ENCODE assay signal across 23 cellular contexts in the genomic region with DNA sequence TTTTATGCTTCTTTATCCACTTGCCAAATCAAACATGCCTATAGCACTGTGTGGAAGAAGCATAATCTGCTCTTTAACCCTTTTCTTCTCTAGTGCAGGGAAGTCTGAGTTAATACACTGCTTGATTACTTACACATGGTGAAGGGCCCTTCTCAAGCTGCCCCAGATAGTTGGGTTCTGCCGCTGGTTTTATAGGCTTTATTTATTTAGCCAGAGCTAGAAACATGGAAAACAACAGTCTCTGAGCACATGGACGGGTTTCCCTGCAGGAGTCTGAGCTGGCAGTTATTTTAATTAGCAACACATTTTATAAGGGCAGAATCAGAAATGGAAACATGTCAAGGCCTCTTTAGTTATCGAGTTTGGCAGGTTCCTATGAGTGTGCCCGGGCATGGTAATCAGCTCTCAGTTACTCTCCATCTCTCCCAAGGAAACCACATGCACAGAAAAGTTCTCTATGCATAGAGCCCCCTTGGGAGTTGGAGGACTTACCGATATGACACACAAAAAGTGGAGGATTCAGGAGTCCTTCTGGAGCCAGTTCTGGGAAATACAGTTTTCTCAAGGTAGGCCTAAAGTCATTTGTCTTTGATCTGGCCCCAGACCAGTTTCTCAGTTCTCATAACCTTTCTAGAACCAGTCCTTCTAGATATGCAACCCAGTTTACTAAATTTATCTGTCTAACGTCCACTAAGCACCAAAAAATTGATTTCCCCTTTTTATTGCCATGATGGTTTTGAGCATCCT.
DNase-seq lines count a peak whose midpoint lies in the region; ATAC-seq, FAIRE-seq and TF ChIP-seq lines count a peak whose summit lies in the region.
"Had no signal": no experiment of that assay in that cellular context is flagged by ENCODE, and none has a peak within 500 bp of the region (broad histone marks: within the 10 kb centered on the region; RNA-seq: fewer than 3 reads in every experiment).

No MANE protein-coding gene starts in this region.

- H2AFZ ChIP-seq in GM23338: peak overlapping the region; percentile 28; the same call in 1 of the 2 replicates

- H3K27ac Mint-ChIP-seq in GM23338 (no peak overlapping the region), osteocyte (ENCODE audit: unreplicated experiment) (peak overlapping the region; percentile 83)
- no peak overlapping the region for H3K27ac Mint-ChIP-seq in natural killer cell treated with Interleukin-12 subunit alpha and Interleukin-12 subunit beta and Interleukin-15 and Interleukin-18, amount 100 ng/mL, for 72 hours
- H3K27ac Mint-ChIP-seq: CD8-positive, alpha-beta memory T cell; natural killer cell; T-helper 1 cell treated with Interleukin-12 subunit alpha and Interleukin-12 subunit beta and Interleukin-4 antibody, amounts not matched to agents 30 μg/mL and 1 μg/mL, for 36 hours had no signal

- no peaks in the 10 kb centered on the region for H3K4me1 ChIP-seq in GM23338 (ENCODE audit: insufficient read depth)
- no peaks in the 10 kb centered on the region for H3K4me1 ChIP-seq in kidney (ENCODE audit: control insufficient read depth in 1 of 2, insufficient read depth in 1 of 2, low read depth in 1 of 2, low read length in 2 of 2)

- no peaks in the 10 kb centered on the region for H3K27me3 ChIP-seq in GM23338 (ENCODE audit: insufficient read depth)

- H3K4me3 Mint-ChIP-seq in GM23338 (no peak overlapping the region), osteocyte (ENCODE audit: unreplicated experiment) (no peak overlapping the region)
- no peak overlapping the region for H3K4me3 Mint-ChIP-seq in natural killer cell treated with Interleukin-12 subunit alpha and Interleukin-12 subunit beta and Interleukin-15 and Interleukin-18, amount 100 ng/mL, for 72 hours
- H3K4me3 Mint-ChIP-seq: CD8-positive, alpha-beta memory T cell; natural killer cell; T-helper 1 cell treated with Interleukin-12 subunit alpha and Interleukin-12 subunit beta and Interleukin-4 antibody, amounts not matched to agents 30 μg/mL and 1 μg/mL, for 36 hours had no signal

- no peaks in the 10 kb centered on the region for H3K27me3 Mint-ChIP-seq in GM23338 (ENCODE audit: insufficient read depth, low read depth, poor library complexity)
- H3K27me3 Mint-ChIP-seq in osteocyte (ENCODE audit: unreplicated experiment): no peaks in the 10 kb centered on the region
- no peaks in the 10 kb centered on the region for H3K27me3 Mint-ChIP-seq in natural killer cell treated with Interleukin-12 subunit alpha and Interleukin-12 subunit beta and Interleukin-15 and Interleukin-18, amount 100 ng/mL, for 72 hours
- H3K27me3 Mint-ChIP-seq: CD8-positive, alpha-beta memory T cell had no signal

- H3K4me2 ChIP-seq in GM23338: no peak overlapping the region

- no peak for ATAC-seq in GM23338
- ATAC-seq in HG02870 (IDR thresholded peaks at IDR 0.05; ENCODE audit: unreplicated experiment): no peak
- ATAC-seq in natural killer cell treated with Interleukin-12 subunit alpha and Interleukin-12 subunit beta and Interleukin-15 and Interleukin-18, amount 100 ng/mL, for 72 hours: no peak
- ATAC-seq: natural killer cell had no signal

- no peaks in the 10 kb centered on the region for H3F3A ChIP-seq in GM23338 (replicated peaks; ENCODE audit: low read depth)

- H3K9me3 ChIP-seq in kidney (ENCODE audit: control insufficient read depth in 1 of 2, low read length in 2 of 2): no peaks in the 10 kb centered on the region

- DNase-seq in NCI-H510A treated with DMSO at 0.1 percent for 48 hours (lab: John Stamatoyannopoulos, UW): peak; percentile 11
- no peak for DNase-seq in NCI-H510A (lab: John Stamatoyannopoulos, UW)
- DNase-seq in GM23338 (ENCODE audit: low spot score): no peak
- DNase-seq in epithelial cell of prostate (ENCODE audit: low read depth, low spot score): no peak
- DNase-seq in osteocyte (ENCODE audit: extremely low spot score, unreplicated experiment): no peak
- no peak for DNase-seq in kidney
- no peak for DNase-seq in natural killer cell treated with Interleukin-12 subunit alpha and Interleukin-12 subunit beta and Interleukin-15 and Interleukin-18, amount 100 ng/mL, for 72 hours (ENCODE audit: low spot score)
- DNase-seq: activated gamma-delta T cell; CD8-positive, alpha-beta memory T cell; central memory CD4-positive, alpha-beta T cell; DMS79 treated with DMSO at 0.1 percent for 48 hours; effector CD4-positive, alpha-beta T cell; foreskin melanocyte; hypothalamus; mesendoderm; natural killer cell; NCI-H187 treated with DMSO at 0.1 percent for 48 hours; NCI-H446 treated with DMSO at 0.1 percent for 48 hours; posterior cingulate gyrus; SHP77 had no signal

- no peaks in the 10 kb centered on the region for H4K20me1 ChIP-seq in GM23338 (replicated peaks; ENCODE audit: insufficient read depth)

- H3K36me3 Mint-ChIP-seq in GM23338 (ENCODE audit: low read depth) (no peaks in the 10 kb centered on the region), osteocyte (ENCODE audit: unreplicated experiment) (no peaks in the 10 kb centered on the region)
- H3K36me3 Mint-ChIP-seq in natural killer cell treated with Interleukin-12 subunit alpha and Interleukin-12 subunit beta and Interleukin-15 and Interleukin-18, amount 100 ng/mL, for 72 hours: no peaks in the 10 kb centered on the region
- H3K36me3 Mint-ChIP-seq: CD8-positive, alpha-beta memory T cell; natural killer cell had no signal

- no peaks in the 10 kb centered on the region for H3K9me3 Mint-ChIP-seq in GM23338
- H3K9me3 Mint-ChIP-seq in osteocyte (ENCODE audit: unreplicated experiment): no peaks in the 10 kb centered on the region
- peaks cover 5% of the 10 kb centered on the region for H3K9me3 Mint-ChIP-seq in natural killer cell treated with Interleukin-12 subunit alpha and Interleukin-12 subunit beta and Interleukin-15 and Interleukin-18, amount 100 ng/mL, for 72 hours
- H3K9me3 Mint-ChIP-seq: T-helper 1 cell treated with Interleukin-12 subunit alpha and Interleukin-12 subunit beta and Interleukin-4 antibody, amounts not matched to agents 30 μg/mL and 1 μg/mL, for 36 hours had no signal

- H3K79me2 ChIP-seq in GM23338 (replicated peaks; ENCODE audit: insufficient read depth): no peaks in the 10 kb centered on the region

- H3K4me3 ChIP-seq in GM23338 (no peak overlapping the region), kidney (ENCODE audit: low read length in 2 of 2) (no peak overlapping the region)

- no peaks in the 10 kb centered on the region for H3K4me1 Mint-ChIP-seq in GM23338
- peaks cover 58% of the 10 kb centered on the region for H3K4me1 Mint-ChIP-seq in osteocyte (ENCODE audit: unreplicated experiment)
- H3K4me1 Mint-ChIP-seq in natural killer cell treated with Interleukin-12 subunit alpha and Interleukin-12 subunit beta and Interleukin-15 and Interleukin-18, amount 100 ng/mL, for 72 hours (ENCODE audit: low read depth in 2 of 2): no peaks in the 10 kb centered on the region
- H3K4me1 Mint-ChIP-seq: CD8-positive, alpha-beta memory T cell; natural killer cell had no signal

- intact Hi-C loops in kidney (cut with DNase I): no loop called here

- no peaks in the 10 kb centered on the region for H3K9me2 ChIP-seq in GM23338 (ENCODE audit: insufficient read depth)

- H3K36me3 ChIP-seq in GM23338 (ENCODE audit: insufficient read depth) (no peaks in the 10 kb centered on the region), kidney (ENCODE audit: control insufficient read depth in 1 of 2, insufficient read depth in 2 of 2, low read length in 2 of 2) (no peaks in the 10 kb centered on the region)

- FAIRE-seq in kidney (lab: Jason Lieb, UNC): no peak
- FAIRE-seq: urothelium cell line had no signal

- H3K27ac ChIP-seq in GM23338 (ENCODE audit: low read depth) (no peak overlapping the region), epithelial cell of prostate (peak overlapping the region; percentile 21), kidney (ENCODE audit: low read depth in 2 of 2, low read length in 2 of 2) (no peak overlapping the region)

- no peak overlapping the region for H3K9ac ChIP-seq in kidney (ENCODE audit: low read length in 2 of 2)

- TF ChIP-seq CTCF in GM23338 (conservative IDR thresholded peaks at IDR 0.05; ENCODE audit: low read depth in 2 of 2) (no peak), osteocyte (IDR thresholded peaks at IDR 0.05) (no peak), kidney (IDR thresholded peaks at IDR 0.05; ENCODE audit: borderline replicate concordance, extremely low read depth, insufficient read depth) (no peak)

TF ChIP-seq in GM23338, 12 proteins besides CTCF, POLR2A, EP300 and RAD21 (continues in another document):
- TF ChIP-seq, protein P1, sequence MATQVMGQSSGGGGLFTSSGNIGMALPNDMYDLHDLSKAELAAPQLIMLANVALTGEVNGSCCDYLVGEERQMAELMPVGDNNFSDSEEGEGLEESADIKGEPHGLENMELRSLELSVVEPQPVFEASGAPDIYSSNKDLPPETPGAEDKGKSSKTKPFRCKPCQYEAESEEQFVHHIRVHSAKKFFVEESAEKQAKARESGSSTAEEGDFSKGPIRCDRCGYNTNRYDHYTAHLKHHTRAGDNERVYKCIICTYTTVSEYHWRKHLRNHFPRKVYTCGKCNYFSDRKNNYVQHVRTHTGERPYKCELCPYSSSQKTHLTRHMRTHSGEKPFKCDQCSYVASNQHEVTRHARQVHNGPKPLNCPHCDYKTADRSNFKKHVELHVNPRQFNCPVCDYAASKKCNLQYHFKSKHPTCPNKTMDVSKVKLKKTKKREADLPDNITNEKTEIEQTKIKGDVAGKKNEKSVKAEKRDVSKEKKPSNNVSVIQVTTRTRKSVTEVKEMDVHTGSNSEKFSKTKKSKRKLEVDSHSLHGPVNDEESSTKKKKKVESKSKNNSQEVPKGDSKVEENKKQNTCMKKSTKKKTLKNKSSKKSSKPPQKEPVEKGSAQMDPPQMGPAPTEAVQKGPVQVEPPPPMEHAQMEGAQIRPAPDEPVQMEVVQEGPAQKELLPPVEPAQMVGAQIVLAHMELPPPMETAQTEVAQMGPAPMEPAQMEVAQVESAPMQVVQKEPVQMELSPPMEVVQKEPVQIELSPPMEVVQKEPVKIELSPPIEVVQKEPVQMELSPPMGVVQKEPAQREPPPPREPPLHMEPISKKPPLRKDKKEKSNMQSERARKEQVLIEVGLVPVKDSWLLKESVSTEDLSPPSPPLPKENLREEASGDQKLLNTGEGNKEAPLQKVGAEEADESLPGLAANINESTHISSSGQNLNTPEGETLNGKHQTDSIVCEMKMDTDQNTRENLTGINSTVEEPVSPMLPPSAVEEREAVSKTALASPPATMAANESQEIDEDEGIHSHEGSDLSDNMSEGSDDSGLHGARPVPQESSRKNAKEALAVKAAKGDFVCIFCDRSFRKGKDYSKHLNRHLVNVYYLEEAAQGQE (IDR thresholded peaks at IDR 0.05; ENCODE audit: unreplicated experiment): no peak
- no peak for TF ChIP-seq ZNF114 (CRISPR knock-in tag; IDR thresholded peaks at IDR 0.05)
- TF ChIP-seq EZH2phosphoT487 (IDR thresholded peaks at IDR 0.05; ENCODE audit: unreplicated experiment): no peak
- TF ChIP-seq ZNF331 (CRISPR knock-in tag; IDR thresholded peaks at IDR 0.05; ENCODE audit: low read depth): no peak
- TF ChIP-seq POLR2AphosphoS5 (IDR thresholded peaks at IDR 0.05; ENCODE audit: low read depth): no peak
- TF ChIP-seq JUNB (IDR thresholded peaks at IDR 0.05; ENCODE audit: unreplicated experiment): no peak
- TF ChIP-seq EZH2 (IDR thresholded peaks at IDR 0.05; ENCODE audit: low read depth, unreplicated experiment): no peak
- TF ChIP-seq NANOG (IDR thresholded peaks at IDR 0.05; ENCODE audit: borderline replicate concordance): no peak
- no peak for TF ChIP-seq CREB1 (CRISPR knock-in tag; IDR thresholded peaks at IDR 0.05; ENCODE audit: low read depth)
